In the genomic region with DNA sequence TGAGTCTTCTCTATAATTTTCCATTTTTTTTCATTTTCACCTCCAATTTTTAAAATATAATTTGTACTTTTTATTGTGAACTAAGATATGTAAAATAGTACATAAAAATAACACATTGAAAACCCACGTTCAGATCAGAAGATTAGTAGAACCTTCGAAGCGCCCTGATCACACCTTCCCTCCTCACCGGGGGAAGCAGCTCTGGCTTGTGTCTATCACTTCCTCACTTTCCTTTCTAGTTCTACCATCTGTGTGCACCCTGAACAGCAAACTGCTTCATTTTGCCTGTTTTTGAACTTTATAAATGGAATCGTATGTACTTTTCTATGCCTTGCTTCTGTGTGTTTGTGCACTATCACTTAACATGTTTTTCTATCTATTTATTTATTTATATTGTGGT, we compare ENCODE assay signal across 18 cellular contexts. TPM values are rescaled to one million over a fixed set of nuclear protein-coding genes. Genes with fewer than 3 reads are reported as not detected.
DNase-seq lines count a peak whose midpoint lies in the region; ATAC-seq, FAIRE-seq and TF ChIP-seq lines count a peak whose summit lies in the region.
"Had no signal": no experiment of that assay in that cellular context is flagged by ENCODE, and none has a peak within 500 bp of the region (broad histone marks: within the 10 kb centered on the region; RNA-seq: fewer than 3 reads in every experiment).

No MANE protein-coding gene starts in this region.

- no peak for FAIRE-seq in D721Med (lab: Jason Lieb, UNC)

- peak; percentile 22 for TF ChIP-seq POLR2A in GM18505 (IDR thresholded peaks at IDR 0.05; ENCODE audit: borderline replicate concordance, extremely low read depth, insufficient read depth, insufficient read length)
- TF ChIP-seq POLR2A in prostate gland (IDR thresholded peaks at IDR 0.05) = no peak

- no peaks in the 10 kb centered on the region for H3K36me3 ChIP-seq in naive thymus-derived CD4-positive, alpha-beta T cell (ENCODE audit: control insufficient read depth in 2 of 3, insufficient read depth in 3 of 3, low read length in 3 of 3)
- H3K36me3 ChIP-seq in prostate gland = no peaks in the 10 kb centered on the region
- H3K36me3 ChIP-seq: gastrocnemius medialis, lower lobe of right lung, thoracic aorta had no signal

- H3K4me3 Mint-ChIP-seq in T-helper 1 cell treated with Interleukin-12 subunit alpha and Interleukin-12 subunit beta and Interleukin-4 antibody, amounts not matched to agents 30 μg/mL and 1 μg/mL, for 36 hours = no peak overlapping the region
- H3K4me3 Mint-ChIP-seq in activated CD8-positive, alpha-beta T cell treated with anti-CD3 and anti-CD28 coated beads, Interleukin-2, amount 10 ng/mL, durations not matched to agents 7 days and 5 days = no peak overlapping the region
- peak overlapping the region in 7 of 10 donors; percentile 9 to 79 (median 74) for H3K4me3 Mint-ChIP-seq in naive thymus-derived CD4-positive, alpha-beta T cell

- intact Hi-C loops in naive thymus-derived CD4-positive, alpha-beta T cell (cut with micrococcal nuclease) = no loop called here
- intact Hi-C loops in prostate gland (cut with DNase I) = no loop called here

- ATAC-seq in GM18505 (IDR thresholded peaks at IDR 0.05; ENCODE audit: unreplicated experiment) (no peak), GM21717 (IDR thresholded peaks at IDR 0.05; ENCODE audit: unreplicated experiment) (no peak)
- ATAC-seq in activated CD8-positive, alpha-beta T cell treated with anti-CD3 and anti-CD28 coated beads, Interleukin-2, amount 10 ng/mL, durations not matched to agents 7 days and 5 days = peak; percentile 33
- peak; percentile 65 for ATAC-seq in naive thymus-derived CD4-positive, alpha-beta T cell
- ATAC-seq: gastrocnemius medialis, lower lobe of right lung had no signal

- DNase-seq in T-helper 1 cell (no peak), D721Med (ENCODE audit: insufficient read length, low spot score) (no peak), prostate gland (ENCODE audit: low spot score) (no peak)
- no peak for DNase-seq in activated CD8-positive, alpha-beta T cell treated with anti-CD3 and anti-CD28 coated beads, Interleukin-2, amount 10 ng/mL, durations not matched to agents 7 days and 5 days
- peak in 5 of 9 donors; percentile 6 to 43 (median 22) for DNase-seq in naive thymus-derived CD4-positive, alpha-beta T cell
- DNase-seq: 8988T, gastrocnemius medialis, lower lobe of right lung, NCI-H2029 treated with DMSO at 0.1 percent for 48 hours, NCI-H524, PC-9, SK-N-SH had no signal

- peak overlapping the region; percentile 2 for H3K27ac ChIP-seq in naive thymus-derived CD4-positive, alpha-beta T cell (ENCODE audit: low read depth, low read length)
- no peak overlapping the region for H3K27ac ChIP-seq in prostate gland
- H3K27ac ChIP-seq: gastrocnemius medialis, lower lobe of right lung, thoracic aorta had no signal

- H3K27me3 Mint-ChIP-seq in T-helper 1 cell treated with Interleukin-12 subunit alpha and Interleukin-12 subunit beta and Interleukin-4 antibody, amounts not matched to agents 30 μg/mL and 1 μg/mL, for 36 hours (ENCODE audit: low read depth) = no peaks in the 10 kb centered on the region
- no peaks in the 10 kb centered on the region for H3K27me3 Mint-ChIP-seq in activated CD8-positive, alpha-beta T cell treated with anti-CD3 and anti-CD28 coated beads, Interleukin-2, amount 10 ng/mL, durations not matched to agents 7 days and 5 days (ENCODE audit: low read depth)
- H3K27me3 Mint-ChIP-seq in naive thymus-derived CD4-positive, alpha-beta T cell = no peaks in the 10 kb centered on the region

- WGBS in prostate gland = 90% methylated on average over 5 of the region's 5 CpGs

- CTCF ChIA-PET in activated CD8-positive, alpha-beta T cell treated with anti-CD3 and anti-CD28 coated beads, Interleukin-2, amount 10 ng/mL, durations not matched to agents 7 days and 5 days (lab: Charles Lee) = interaction anchor here (1.3 to 5.7 kb wide), 6 partner anchors 8 to 107 kb away, joined by 3 to 39 read pairs (median 19); partner anchors contain the start of gene CD27
- CTCF ChIA-PET in naive thymus-derived CD4-positive, alpha-beta T cell (lab: Charles Lee) = interaction anchor here (2.9 kb wide), 1 partner anchor 8 kb away, joined by 25 read pairs; no protein-coding TSS in a partner anchor

- H3K9me3 ChIP-seq in naive thymus-derived CD4-positive, alpha-beta T cell (ENCODE audit: control insufficient read depth in 2 of 3, low read length in 3 of 3) = no peaks in the 10 kb centered on the region
- no peaks in the 10 kb centered on the region for H3K9me3 ChIP-seq in prostate gland
- H3K9me3 ChIP-seq: gastrocnemius medialis, lower lobe of right lung, SK-N-SH, thoracic aorta had no signal

- no peak overlapping the region for H3K4me3 ChIP-seq in naive thymus-derived CD4-positive, alpha-beta T cell (ENCODE audit: low read length)
- H3K4me3 ChIP-seq in prostate gland = no peak overlapping the region
- H3K4me3 ChIP-seq: gastrocnemius medialis, lower lobe of right lung, PC-9, thoracic aorta had no signal

- no peaks in the 10 kb centered on the region for H3K36me3 Mint-ChIP-seq in T-helper 1 cell treated with Interleukin-12 subunit alpha and Interleukin-12 subunit beta and Interleukin-4 antibody, amounts not matched to agents 30 μg/mL and 1 μg/mL, for 36 hours (ENCODE audit: low read depth)
- no peaks in the 10 kb centered on the region for H3K36me3 Mint-ChIP-seq in activated CD8-positive, alpha-beta T cell treated with anti-CD3 and anti-CD28 coated beads, Interleukin-2, amount 10 ng/mL, durations not matched to agents 7 days and 5 days (ENCODE audit: low read depth)
- no peaks in the 10 kb centered on the region for H3K36me3 Mint-ChIP-seq in naive thymus-derived CD4-positive, alpha-beta T cell

- no peaks in the 10 kb centered on the region for H3K27me3 ChIP-seq in naive thymus-derived CD4-positive, alpha-beta T cell (ENCODE audit: control insufficient read depth in 2 of 2, insufficient read depth in 2 of 2, low read length in 2 of 2)
- no peaks in the 10 kb centered on the region for H3K27me3 ChIP-seq in prostate gland (replicated peaks; ENCODE audit: insufficient read depth)
- H3K27me3 ChIP-seq: gastrocnemius medialis had no signal

- H3K27ac Mint-ChIP-seq in T-helper 1 cell treated with Interleukin-12 subunit alpha and Interleukin-12 subunit beta and Interleukin-4 antibody, amounts not matched to agents 30 μg/mL and 1 μg/mL, for 36 hours = peak overlapping the region; percentile 83
- H3K27ac Mint-ChIP-seq in activated CD8-positive, alpha-beta T cell treated with anti-CD3 and anti-CD28 coated beads, Interleukin-2, amount 10 ng/mL, durations not matched to agents 7 days and 5 days = peak overlapping the region; percentile 61
- H3K27ac Mint-ChIP-seq in naive thymus-derived CD4-positive, alpha-beta T cell = peak overlapping the region; percentile 88 to 94 (median 89)

- H3K9me3 Mint-ChIP-seq in T-helper 1 cell treated with Interleukin-12 subunit alpha and Interleukin-12 subunit beta and Interleukin-4 antibody, amounts not matched to agents 30 μg/mL and 1 μg/mL, for 36 hours = no peaks in the 10 kb centered on the region
- no peaks in the 10 kb centered on the region for H3K9me3 Mint-ChIP-seq in activated CD8-positive, alpha-beta T cell treated with anti-CD3 and anti-CD28 coated beads, Interleukin-2, amount 10 ng/mL, durations not matched to agents 7 days and 5 days (ENCODE audit: insufficient read depth)
- H3K9me3 Mint-ChIP-seq in naive thymus-derived CD4-positive, alpha-beta T cell = no peaks in the 10 kb centered on the region

- H3K4me1 ChIP-seq in naive thymus-derived CD4-positive, alpha-beta T cell (ENCODE audit: control insufficient read depth in 2 of 2, insufficient read depth in 2 of 2, low read length in 2 of 2) = peaks cover 18 to 30% of the 10 kb centered on the region in 2 donors
- H3K4me1 ChIP-seq in prostate gland (replicated peaks) = no peaks in the 10 kb centered on the region

- peaks cover 41% of the 10 kb centered on the region for H3K4me1 Mint-ChIP-seq in T-helper 1 cell treated with Interleukin-12 subunit alpha and Interleukin-12 subunit beta and Interleukin-4 antibody, amounts not matched to agents 30 μg/mL and 1 μg/mL, for 36 hours (ENCODE audit: low read depth)
- peaks cover 51% of the 10 kb centered on the region for H3K4me1 Mint-ChIP-seq in activated CD8-positive, alpha-beta T cell treated with anti-CD3 and anti-CD28 coated beads, Interleukin-2, amount 10 ng/mL, durations not matched to agents 7 days and 5 days (ENCODE audit: low read depth)
- H3K4me1 Mint-ChIP-seq in naive thymus-derived CD4-positive, alpha-beta T cell = peaks cover 24 to 62% (median 55%) of the 10 kb centered on the region in 7 donors

- POLR2A ChIA-PET in activated CD8-positive, alpha-beta T cell treated with anti-CD3 and anti-CD28 coated beads, Interleukin-2, amount 10 ng/mL, durations not matched to agents 7 days and 5 days (lab: Charles Lee) = interaction anchor here (2.1 to 6.4 kb wide), 4 partner anchors 11 to 37 kb away, joined by 9 to 48 read pairs (median 30); partner anchors contain the start of genes CD27, TAPBPL and VAMP1
- POLR2A ChIA-PET in naive thymus-derived CD4-positive, alpha-beta T cell (lab: Charles Lee) = interaction anchor here (0.9 to 6.8 kb wide), 10 partner anchors 9 to 436 kb away, joined by 3 to 161 read pairs (median 10); partner anchors contain the start of genes CD27, GAPDH, TAPBPL and VAMP1

- TF ChIP-seq CTCF in D721Med (IDR thresholded peaks at IDR 0.05; ENCODE audit: insufficient read depth, missing control alignments) = no peak
- TF ChIP-seq CTCF in prostate gland (IDR thresholded peaks at IDR 0.05) = no peak

RNA-seq across cellular contexts. Expression of gene CD27, which starts 11.8 kb away (rescaled TPM):
- 100 to 1,000 TPM; 112 to 131 TPM for total RNA-seq in activated CD8-positive, alpha-beta T cell treated with anti-CD3 and anti-CD28 coated beads, Interleukin-2, amount 10 ng/mL, durations not matched to agents 7 days and 5 days
- 100 to 1,000 TPM in 4 of 5 experiments, 10 to 100 TPM in 1; 74.1 to 217 (median 130) TPM for total RNA-seq in naive thymus-derived CD4-positive, alpha-beta T cell
- 100 to 1,000 TPM; 560 to 590 TPM for polyA plus RNA-seq in naive thymus-derived CD4-positive, alpha-beta T cell
- total RNA-seq in prostate gland = 1 to 10 TPM; 1.5 to 2.5 TPM
- total RNA-seq: PC-9, renal cortical epithelial cell had no signal
- polyA plus RNA-seq: neural cell, SK-N-SH had no signal

RNA-seq across cellular contexts. Expression of gene TAPBPL, which starts 18.9 kb away (rescaled TPM):
- total RNA-seq in activated CD8-positive, alpha-beta T cell treated with anti-CD3 and anti-CD28 coated beads, Interleukin-2, amount 10 ng/mL, durations not matched to agents 7 days and 5 days = 10 to 100 TPM; 31.2 to 32.5 TPM
- total RNA-seq in naive thymus-derived CD4-positive, alpha-beta T cell = 10 to 100 TPM; 23.0 to 65.4 (median 52.9) TPM
- 100 to 1,000 TPM in 1 of 2 donors, 10 to 100 TPM in 1; 48.7 to 104 TPM for polyA plus RNA-seq in naive thymus-derived CD4-positive, alpha-beta T cell
- 10 to 100 TPM; 31.6 to 39.9 TPM for total RNA-seq in prostate gland
- polyA plus RNA-seq: neural cell had no signal

RNA-seq across cellular contexts. Expression of gene VAMP1, which starts 37.5 kb away (rescaled TPM):
- total RNA-seq in activated CD8-positive, alpha-beta T cell treated with anti-CD3 and anti-CD28 coated beads, Interleukin-2, amount 10 ng/mL, durations not matched to agents 7 days and 5 days = 10 to 100 TPM; 46.6 to 48.9 TPM
- 100 to 1,000 TPM in 2 of 5 experiments, 10 to 100 TPM in 3; 38.7 to 123 (median 47.9) TPM for total RNA-seq in naive thymus-derived CD4-positive, alpha-beta T cell
- polyA plus RNA-seq in naive thymus-derived CD4-positive, alpha-beta T cell = 10 to 100 TPM; 10.9 to 14.0 TPM
- 1 to 10 TPM; 6.3 to 8.5 TPM for total RNA-seq in prostate gland

RNA-seq across cellular contexts. Expression of gene LTBR, which starts 49.0 kb away (rescaled TPM):
- under 1 TPM in 1 of 2 experiments, not detected in 1; 0.34 TPM for total RNA-seq in activated CD8-positive, alpha-beta T cell treated with anti-CD3 and anti-CD28 coated beads, Interleukin-2, amount 10 ng/mL, durations not matched to agents 7 days and 5 days
- 10 to 100 TPM in 1 of 5 experiments, 1 to 10 TPM in 3, under 1 TPM in 1; 0.34 to 25.2 (median 2.2) TPM for total RNA-seq in naive thymus-derived CD4-positive, alpha-beta T cell
- not detected for polyA plus RNA-seq in naive thymus-derived CD4-positive, alpha-beta T cell
- total RNA-seq in prostate gland = 100 to 1,000 TPM; 186 to 264 TPM
- polyA plus RNA-seq: neural cell had no signal

RNA-seq across cellular contexts. Expression of gene SCNN1A, which starts 57.6 kb away (rescaled TPM):
- total RNA-seq in activated CD8-positive, alpha-beta T cell treated with anti-CD3 and anti-CD28 coated beads, Interleukin-2, amount 10 ng/mL, durations not matched to agents 7 days and 5 days = 1 to 10 TPM in 1 of 2 experiments, under 1 TPM in 1; 0.47 to 1.5 TPM
- 1 to 10 TPM in 4 of 5 experiments, under 1 TPM in 1; 0.22 to 5.3 (median 3.6) TPM for total RNA-seq in naive thymus-derived CD4-positive, alpha-beta T cell
- polyA plus RNA-seq in naive thymus-derived CD4-positive, alpha-beta T cell = 1 to 10 TPM in 1 of 2 donors, under 1 TPM in 1; 0.84 to 1.2 TPM
- 100 to 1,000 TPM; 128 to 211 TPM for total RNA-seq in prostate gland
- polyA plus RNA-seq: neural cell had no signal

Comparison
In these comparisons a context has a peak if more than half of its experiments do, and no peak if none do; other contexts are left out.
1. H3K4me3 Mint-ChIP-seq: peak in naive thymus-derived CD4-positive, alpha-beta T cell (7 of 10); none in T-helper 1 cell treated with Interleukin-12 subunit alpha and Interleukin-12 subunit beta and Interleukin-4 antibody, amounts not matched to agents 30 μg/mL and 1 μg/mL, for 36 hours (single experiment) and activated CD8-positive, alpha-beta T cell treated with anti-CD3 and anti-CD28 coated beads, Interleukin-2, amount 10 ng/mL, durations not matched to agents 7 days and 5 days (single experiment).
2. DNase-seq: peak in naive thymus-derived CD4-positive, alpha-beta T cell (5 of 9); none in T-helper 1 cell (0 of 5), activated CD8-positive, alpha-beta T cell treated with anti-CD3 and anti-CD28 coated beads, Interleukin-2, amount 10 ng/mL, durations not matched to agents 7 days and 5 days (single experiment), D721Med (single experiment) and prostate gland (single experiment).
3. ATAC-seq: peak in activated CD8-positive, alpha-beta T cell treated with anti-CD3 and anti-CD28 coated beads, Interleukin-2, amount 10 ng/mL, durations not matched to agents 7 days and 5 days (single experiment) and naive thymus-derived CD4-positive, alpha-beta T cell (single experiment); none in GM18505 (single experiment) and GM21717 (single experiment).
4. RNA of gene CD27, which starts 11.8 kb away (total RNA-seq): 112 to 131 TPM in activated CD8-positive, alpha-beta T cell treated with anti-CD3 and anti-CD28 coated beads, Interleukin-2, amount 10 ng/mL, durations not matched to agents 7 days and 5 days and 74.1 to 217 TPM in naive thymus-derived CD4-positive, alpha-beta T cell; 1.5 to 2.5 TPM in prostate gland; every median in the first group is over 10 times any median in the second.
5. RNA of gene VAMP1, which starts 37.5 kb away (total RNA-seq): 46.6 to 48.9 TPM in activated CD8-positive, alpha-beta T cell treated with anti-CD3 and anti-CD28 coated beads, Interleukin-2, amount 10 ng/mL, durations not matched to agents 7 days and 5 days and 38.7 to 123 TPM in naive thymus-derived CD4-positive, alpha-beta T cell; 6.3 to 8.5 TPM in prostate gland; every median in the first group is over 4 times any median in the second.
6. Peak in every context shown above with its lines, with median percentiles within 50 percentile points of each other: H3K27ac Mint-ChIP-seq.